ENCODE assay signal across 25 cellular contexts in genomic region chr3:13628841-13629551, GRCh38.
"Had no signal": no experiment of that assay in that cellular context is flagged by ENCODE, and none has a peak within 500 bp of the region (broad histone marks: within the 10 kb centered on the region; RNA-seq: fewer than 3 reads in every experiment).

No MANE protein-coding gene starts in this region.

- H3K9me3 ChIP-seq: gastrocnemius medialis, ovary, psoas muscle, sigmoid colon, thoracic aorta, tibial nerve, upper lobe of right lung, vagina had no signal

- DNase-seq: dorsolateral prefrontal cortex; effector CD4-positive, alpha-beta T cell; endodermal cell; foreskin fibroblast; gastrocnemius medialis; head of caudate nucleus; natural killer cell; nucleus accumbens; ovary; sigmoid colon; stimulated activated CD4-positive, alpha-beta T cell treated with anti-CD3 and anti-CD28 coated beads, Interleukin-2, amount 100 ng/mL, for 24 hours; stimulated activated CD4-positive, alpha-beta T cell treated with anti-CD3 and anti-CD28 coated beads, Interleukin-4, amount 100 ng/mL, for 24 hours; stimulated activated naive CD4-positive, alpha-beta T cell treated with Interleukin-2 at 50 U/mL for 16 hours; upper lobe of right lung had no signal

- ATAC-seq: esophagus mucosa; gastrocnemius medialis; natural killer cell; psoas muscle; right cardiac atrium; stimulated activated effector memory CD8-positive, alpha-beta T cell treated with anti-CD3 and anti-CD28 coated beads, Interleukin-12 subunit alpha, Interleukin-12 subunit beta, amount 100 ng/mL, for 72 hours; upper lobe of right lung had no signal

- H3K27me3 ChIP-seq: dorsolateral prefrontal cortex, gastrocnemius medialis, ovary, sigmoid colon, tibial nerve, upper lobe of right lung, vagina had no signal

- H3K4me3 ChIP-seq: dorsolateral prefrontal cortex, gastrocnemius medialis, lung, ovary, psoas muscle, sigmoid colon, thoracic aorta, tibial nerve, upper lobe of right lung, vagina had no signal

- H3K36me3 ChIP-seq: gastrocnemius medialis, ovary, sigmoid colon, thoracic aorta, upper lobe of right lung had no signal

- H3K27ac Mint-ChIP-seq: endodermal cell, memory B cell had no signal

- H3K4me3 Mint-ChIP-seq: endodermal cell; memory B cell; natural killer cell; stimulated activated effector memory CD8-positive, alpha-beta T cell treated with anti-CD3 and anti-CD28 coated beads, Interleukin-12 subunit alpha, Interleukin-12 subunit beta, amount 100 ng/mL, for 72 hours had no signal

- FAIRE-seq: keratinocyte had no signal

- H3K36me3 Mint-ChIP-seq: natural killer cell; stimulated activated effector memory CD8-positive, alpha-beta T cell treated with anti-CD3 and anti-CD28 coated beads, Interleukin-12 subunit alpha, Interleukin-12 subunit beta, amount 100 ng/mL, for 72 hours had no signal

- H3K9me3 Mint-ChIP-seq: endodermal cell; natural killer cell; stimulated activated effector memory CD8-positive, alpha-beta T cell treated with anti-CD3 and anti-CD28 coated beads, Interleukin-12 subunit alpha, Interleukin-12 subunit beta, amount 100 ng/mL, for 72 hours had no signal

- H3K4me1 Mint-ChIP-seq: endodermal cell; natural killer cell; stimulated activated effector memory CD8-positive, alpha-beta T cell treated with anti-CD3 and anti-CD28 coated beads, Interleukin-12 subunit alpha, Interleukin-12 subunit beta, amount 100 ng/mL, for 72 hours had no signal

- H3K4me1 ChIP-seq: gastrocnemius medialis, psoas muscle, sigmoid colon, upper lobe of right lung had no signal

- H3K27ac ChIP-seq: dorsolateral prefrontal cortex, epithelial cell of prostate, gastrocnemius medialis, ovary, psoas muscle, sigmoid colon, thoracic aorta, tibial nerve, upper lobe of right lung, vagina had no signal
